Comparison of ENCODE assay signal across 1 cellular context in the genomic region with DNA sequence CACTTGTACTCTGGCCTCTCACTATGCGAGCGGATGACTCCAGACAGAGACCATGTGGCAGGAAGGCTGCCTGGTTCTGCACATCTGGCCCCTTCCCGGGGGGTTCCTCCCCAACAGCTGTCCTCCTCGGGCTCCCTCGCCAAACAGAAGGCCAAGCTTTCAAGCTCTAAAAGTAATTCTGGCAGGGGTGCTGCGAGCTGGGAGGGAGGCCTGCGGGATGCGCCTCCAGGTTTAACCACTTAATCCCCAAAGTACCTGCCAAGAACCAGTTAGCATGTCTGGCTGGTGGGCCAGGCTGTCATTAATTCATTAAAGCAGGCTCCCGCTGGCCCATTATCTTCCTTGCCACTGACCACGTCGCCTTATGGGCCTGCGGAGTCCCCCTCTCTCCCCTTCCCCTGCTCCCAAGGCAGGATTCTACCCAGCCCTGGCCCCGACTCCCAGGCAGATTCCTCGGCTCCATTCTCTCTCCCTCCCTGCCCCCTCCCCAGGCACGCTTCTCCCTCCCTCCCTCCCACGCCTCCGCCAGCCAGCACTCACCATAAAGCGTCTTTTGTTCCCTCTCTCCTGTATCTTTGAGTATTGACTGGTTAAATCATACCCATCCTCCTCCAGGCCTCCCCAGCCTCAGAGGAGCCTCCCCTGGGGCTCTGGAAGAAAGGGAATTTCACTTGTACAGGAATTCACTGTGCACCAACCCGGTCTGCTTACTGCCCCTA.
TF ChIP-seq lines count a peak whose summit lies in the region.

No MANE protein-coding gene starts in this region.

TF ChIP-seq in GM23338, 12 proteins besides CTCF, POLR2A, EP300 and RAD21:
- TF ChIP-seq, protein P1, sequence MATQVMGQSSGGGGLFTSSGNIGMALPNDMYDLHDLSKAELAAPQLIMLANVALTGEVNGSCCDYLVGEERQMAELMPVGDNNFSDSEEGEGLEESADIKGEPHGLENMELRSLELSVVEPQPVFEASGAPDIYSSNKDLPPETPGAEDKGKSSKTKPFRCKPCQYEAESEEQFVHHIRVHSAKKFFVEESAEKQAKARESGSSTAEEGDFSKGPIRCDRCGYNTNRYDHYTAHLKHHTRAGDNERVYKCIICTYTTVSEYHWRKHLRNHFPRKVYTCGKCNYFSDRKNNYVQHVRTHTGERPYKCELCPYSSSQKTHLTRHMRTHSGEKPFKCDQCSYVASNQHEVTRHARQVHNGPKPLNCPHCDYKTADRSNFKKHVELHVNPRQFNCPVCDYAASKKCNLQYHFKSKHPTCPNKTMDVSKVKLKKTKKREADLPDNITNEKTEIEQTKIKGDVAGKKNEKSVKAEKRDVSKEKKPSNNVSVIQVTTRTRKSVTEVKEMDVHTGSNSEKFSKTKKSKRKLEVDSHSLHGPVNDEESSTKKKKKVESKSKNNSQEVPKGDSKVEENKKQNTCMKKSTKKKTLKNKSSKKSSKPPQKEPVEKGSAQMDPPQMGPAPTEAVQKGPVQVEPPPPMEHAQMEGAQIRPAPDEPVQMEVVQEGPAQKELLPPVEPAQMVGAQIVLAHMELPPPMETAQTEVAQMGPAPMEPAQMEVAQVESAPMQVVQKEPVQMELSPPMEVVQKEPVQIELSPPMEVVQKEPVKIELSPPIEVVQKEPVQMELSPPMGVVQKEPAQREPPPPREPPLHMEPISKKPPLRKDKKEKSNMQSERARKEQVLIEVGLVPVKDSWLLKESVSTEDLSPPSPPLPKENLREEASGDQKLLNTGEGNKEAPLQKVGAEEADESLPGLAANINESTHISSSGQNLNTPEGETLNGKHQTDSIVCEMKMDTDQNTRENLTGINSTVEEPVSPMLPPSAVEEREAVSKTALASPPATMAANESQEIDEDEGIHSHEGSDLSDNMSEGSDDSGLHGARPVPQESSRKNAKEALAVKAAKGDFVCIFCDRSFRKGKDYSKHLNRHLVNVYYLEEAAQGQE (IDR thresholded peaks at IDR 0.05; ENCODE audit: unreplicated experiment), result no peak
- TF ChIP-seq STAT1 (IDR thresholded peaks at IDR 0.05; ENCODE audit: unreplicated experiment), result no peak
- TF ChIP-seq, protein P2, sequence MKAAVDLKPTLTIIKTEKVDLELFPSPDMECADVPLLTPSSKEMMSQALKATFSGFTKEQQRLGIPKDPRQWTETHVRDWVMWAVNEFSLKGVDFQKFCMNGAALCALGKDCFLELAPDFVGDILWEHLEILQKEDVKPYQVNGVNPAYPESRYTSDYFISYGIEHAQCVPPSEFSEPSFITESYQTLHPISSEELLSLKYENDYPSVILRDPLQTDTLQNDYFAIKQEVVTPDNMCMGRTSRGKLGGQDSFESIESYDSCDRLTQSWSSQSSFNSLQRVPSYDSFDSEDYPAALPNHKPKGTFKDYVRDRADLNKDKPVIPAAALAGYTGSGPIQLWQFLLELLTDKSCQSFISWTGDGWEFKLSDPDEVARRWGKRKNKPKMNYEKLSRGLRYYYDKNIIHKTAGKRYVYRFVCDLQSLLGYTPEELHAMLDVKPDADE (IDR thresholded peaks at IDR 0.05), result peak; percentile 12; the same call in 1 of the 2 replicates
- no peak for TF ChIP-seq EZH2phosphoT487 (IDR thresholded peaks at IDR 0.05; ENCODE audit: unreplicated experiment)
